22 cellular contexts compared by ENCODE assay signal in genomic region chr10:6220418-6221191, GRCh38. TPM values are rescaled to one million over a fixed set of nuclear protein-coding genes. Genes with fewer than 3 reads are reported as not detected.
DNase-seq lines count a peak whose midpoint lies in the region; ATAC-seq, FAIRE-seq and TF ChIP-seq lines count a peak whose summit lies in the region.
"Had no signal": no experiment of that assay in that cellular context is flagged by ENCODE, and none has a peak within 500 bp of the region (broad histone marks: within the 10 kb centered on the region; RNA-seq: fewer than 3 reads in every experiment).

No MANE protein-coding gene starts in this region.

- no peak for FAIRE-seq in GM12878 (lab: Jason Lieb, UNC)

- POLR2A ChIA-PET in GM12878 (lab: Charles Lee) = interaction anchor here (0.5 kb wide), 1 partner anchor 431 kb away, joined by 3 read pairs; no protein-coding TSS in a partner anchor

- H3K36me3 ChIP-seq in BLaER1 = peaks cover 83% of the 10 kb centered on the region
- peaks cover 98% of the 10 kb centered on the region for H3K36me3 ChIP-seq in DND-41 (ENCODE audit: insufficient read depth, low read length)
- H3K36me3 ChIP-seq in GM12878 (ENCODE audit: control insufficient read depth in 2 of 2, insufficient read depth in 2 of 2, low read length in 1 of 2) = peaks cover 19 to 51% of the 10 kb centered on the region in 2 experiments; a peak in 3 of 4 replicates
- peaks cover 0 to 99% of the 10 kb centered on the region in 2 donors for H3K36me3 ChIP-seq in gastroesophageal sphincter
- H3K36me3 ChIP-seq: ovary had no signal

- RAD21 ChIA-PET in GM12878 (lab: Charles Lee; ENCODE audit: unreplicated experiment) = no interaction called here

- 0 out of 3 replicates have a peak, but pooled peaks have one; percentile 29 for ATAC-seq in DND-41 (ENCODE audit: insufficient read depth, low read depth)
- ATAC-seq in GM12878 = no peak
- no peak for ATAC-seq in gastroesophageal sphincter
- ATAC-seq: activated CD4-positive, CD25-positive, alpha-beta regulatory T cell treated with anti-CD3 and anti-CD28 coated beads, Interleukin-2, amount 50 U/mL, for 24 hours; body of pancreas; mucosa of descending colon; sciatic nerve had no signal

- TF ChIP-seq POLR2A in GM12878 (IDR thresholded peaks at IDR 0.05; ENCODE audit: low read depth, low read length) (no peak), gastroesophageal sphincter (IDR thresholded peaks at IDR 0.05) (no peak)

- H3K27ac Mint-ChIP-seq in neural crest cell (ENCODE audit: unreplicated experiment) = peak overlapping the region; percentile 10

- H3K4me2 ChIP-seq in BLaER1 (peak overlapping the region; percentile 72), DND-41 (ENCODE audit: insufficient read depth, low read length) (no peak overlapping the region), GM12878 (ENCODE audit: control insufficient read depth, insufficient read depth) (no peak overlapping the region)

- no TSS peak for BruUV-seq in GM12878 (replicated peaks; lab: Mats Ljungman, UMichigan)

- H3K27ac ChIP-seq in BLaER1 (peak overlapping the region; percentile 58; the same call in 1 of the 2 replicates), DND-41 (ENCODE audit: low read length) (no peak overlapping the region), GM12878 (ENCODE audit: control insufficient read depth, insufficient read depth) (no peak overlapping the region), gastroesophageal sphincter (no peak overlapping the region)
- H3K27ac ChIP-seq: body of pancreas, ovary had no signal

- DNase-seq in DND-41 (no peak), GM12878 (ENCODE audit: low read depth, low spot score) (no peak), neural crest cell (ENCODE audit: low read depth, low spot score) (no peak), germinal center (ENCODE audit: low spot score) (no peak), glomerular visceral epithelial cell (ENCODE audit: extremely low spot score) (no peak), dermis blood vessel endothelial cell (no peak)
- DNase-seq: activated naive CD4-positive, alpha-beta T cell treated with Interleukin-2 at 50 U/mL for 16 hours; body of pancreas; DMS 273 treated with DMSO at 0.1 percent for 48 hours; foreskin melanocyte; GDM1; Kasumi-1; mucosa of descending colon; NCI-H1092 treated with DMSO at 0.1 percent for 48 hours; NCI-H2081 treated with DMSO at 0.1 percent for 48 hours; NCI-H510A; ovary; stimulated activated CD4-positive, alpha-beta T cell treated with anti-CD3 and anti-CD28 coated beads, Interleukin-1b, Interleukin-23, amount 100 ng/mL, for 48 hours had no signal

- CTCF ChIA-PET in GM12878 (lab: Yijun Ruan, JAX) = interaction anchor here (0.7 to 0.8 kb wide), 3 partner anchors 113 to 788 kb away, joined by 3 to 5 read pairs (median 3); no protein-coding TSS in a partner anchor

- SMC1A ChIA-PET in GM12878 (lab: Charles Lee; ENCODE audit: uncharacterized antibody, unreplicated experiment) = interaction anchor here (1.4 kb wide), 1 partner anchor 181 kb away, joined by 3 read pairs; no protein-coding TSS in a partner anchor

- no peak overlapping the region for H3K4me3 Mint-ChIP-seq in neural crest cell

- H4K20me1 ChIP-seq in BLaER1 = peaks cover 96% of the 10 kb centered on the region
- H4K20me1 ChIP-seq in DND-41 (ENCODE audit: insufficient read depth, low read length) = peaks cover 53% of the 10 kb centered on the region
- no peaks in the 10 kb centered on the region for H4K20me1 ChIP-seq in GM12878 (ENCODE audit: control insufficient read depth, insufficient read depth)

- H3K27me3 ChIP-seq in BLaER1 = no peaks in the 10 kb centered on the region
- no peaks in the 10 kb centered on the region for H3K27me3 ChIP-seq in DND-41 (ENCODE audit: insufficient read depth, low read length, poor library complexity)
- no peaks in the 10 kb centered on the region for H3K27me3 ChIP-seq in GM12878 (replicated peaks in 1 of 2; ENCODE audit: control insufficient read depth in 2 of 2, insufficient read depth in 2 of 2, low read length in 1 of 2)
- no peaks in the 10 kb centered on the region for H3K27me3 ChIP-seq in gastroesophageal sphincter
- H3K27me3 ChIP-seq: body of pancreas, ovary had no signal

- TF ChIP-seq RAD21 in GM12878 (IDR thresholded peaks at IDR 0.05; ENCODE audit: insufficient read depth, low read depth, low read length) = no peak

- in situ Hi-C loops in GM12878 (cut with MboI) = no loop called here

- H3K9me3 Mint-ChIP-seq in neural crest cell = no peaks in the 10 kb centered on the region

- 84% methylated on average over 32 of the region's 32 CpGs for WGBS in GM12878 (ENCODE audit: insufficient coverage, insufficient replicate concordance, low lambda C conversion rate, missing lambda C conversion rate)
- 94 to 100% methylated on average over 3 to 6 of the region's 32 CpGs for WGBS in gastroesophageal sphincter (ENCODE audit: low coverage in 1 of 2), 2 donors

- no peak overlapping the region; the same call in 1 of the 2 replicates for H3K9ac ChIP-seq in BLaER1
- no peak overlapping the region for H3K9ac ChIP-seq in DND-41 (ENCODE audit: low read depth, low read length)
- H3K9ac ChIP-seq in GM12878 (ENCODE audit: control insufficient read depth, insufficient read depth, low read length) = no peak overlapping the region

- H3K4me3 ChIP-seq in BLaER1 = no peak overlapping the region
- H3K4me3 ChIP-seq in DND-41 (ENCODE audit: low read depth in 1 of 2, low read length in 2 of 2) = no peak overlapping the region
- H3K4me3 ChIP-seq in GM12878 = no peak overlapping the region
- H3K4me3 ChIP-seq in gastroesophageal sphincter = no peak overlapping the region
- H3K4me3 ChIP-seq: body of pancreas, mucosa of descending colon, ovary had no signal

- H2AFZ ChIP-seq in DND-41 (ENCODE audit: low read depth, low read length) (no peak overlapping the region), GM12878 (ENCODE audit: control insufficient read depth, low read depth, low read length) (no peak overlapping the region)

- H3K79me2 ChIP-seq in DND-41 (ENCODE audit: insufficient read depth, low read length) (peaks cover 5% of the 10 kb centered on the region; the same call in 1 of the 2 replicates), GM12878 (ENCODE audit: control insufficient read depth, insufficient read depth, low read length) (no peaks in the 10 kb centered on the region)

- TF ChIP-seq CTCF in DND-41 (IDR thresholded peaks at IDR 0.05; ENCODE audit: borderline replicate concordance, extremely low read depth, low read length, poor library complexity, severe bottlenecking) = no peak
- TF ChIP-seq CTCF in GM12878 (IDR thresholded peaks at IDR 0.05 in 2 of 3, conservative IDR thresholded peaks at IDR 0.05 in 1 of 3; ENCODE audit: control insufficient read depth in 2 of 3, extremely low read depth in 1 of 3, insufficient read depth in 1 of 3, low read depth in 3 of 3, low read length in 3 of 3) = no peak
- TF ChIP-seq CTCF in neural crest cell (conservative IDR thresholded peaks at IDR 0.05) = no peak
- TF ChIP-seq CTCF in gastroesophageal sphincter (IDR thresholded peaks at IDR 0.05) = no peak

- H3K4me1 Mint-ChIP-seq in neural crest cell = no peaks in the 10 kb centered on the region

- H3K9me3 ChIP-seq in BLaER1 (no peaks in the 10 kb centered on the region), DND-41 (ENCODE audit: insufficient read depth, low read length, severe bottlenecking) (no peaks in the 10 kb centered on the region), GM12878 (replicated peaks; ENCODE audit: control insufficient read depth, insufficient read depth, low read length) (no peaks in the 10 kb centered on the region), gastroesophageal sphincter (no peaks in the 10 kb centered on the region)
- H3K9me3 ChIP-seq: body of pancreas, mucosa of descending colon, ovary had no signal

- intact Hi-C loops in GM12878 (cut with micrococcal nuclease; ENCODE audit: unreplicated experiment) = no loop called here

- H3K4me1 ChIP-seq in BLaER1 (peaks cover 78% of the 10 kb centered on the region), DND-41 (ENCODE audit: insufficient read depth, low read length) (no peaks in the 10 kb centered on the region), GM12878 (ENCODE audit: control insufficient read depth, insufficient read depth, low read length) (no peaks in the 10 kb centered on the region), gastroesophageal sphincter (no peaks in the 10 kb centered on the region)
- H3K4me1 ChIP-seq: body of pancreas had no signal

- no peak for TF ChIP-seq EP300 in GM12878 (IDR thresholded peaks at IDR 0.05; ENCODE audit: borderline replicate concordance in 1 of 2, control insufficient read depth in 1 of 2, low read depth in 2 of 2, low read length in 2 of 2)
- no peak for TF ChIP-seq EP300 in gastroesophageal sphincter (IDR thresholded peaks at IDR 0.05)

- no peaks in the 10 kb centered on the region for H3K27me3 Mint-ChIP-seq in neural crest cell (ENCODE audit: low read depth)

- H3K36me3 Mint-ChIP-seq in neural crest cell (ENCODE audit: low read depth) = peaks cover 13% of the 10 kb centered on the region

TF ChIP-seq in GM12878, 131 proteins besides CTCF, POLR2A, EP300 and RAD21 (continues in another document):
- no peak for TF ChIP-seq ZNF207 (IDR thresholded peaks at IDR 0.05; ENCODE audit: borderline replicate concordance)
- no peak for TF ChIP-seq NR2C2 (IDR thresholded peaks at IDR 0.05; ENCODE audit: borderline replicate concordance, control insufficient read depth, insufficient read length, low read depth)
- peak; percentile 62; the same call in 1 of the 2 replicates for TF ChIP-seq HDGF (IDR thresholded peaks at IDR 0.05)
- no peak for TF ChIP-seq CHD4 (IDR thresholded peaks at IDR 0.05)
- TF ChIP-seq RAD51 (IDR thresholded peaks at IDR 0.05) = no peak

RNA-seq across cellular contexts. Expression of gene PFKFB3, which starts 17.9 kb away (rescaled TPM):
- total RNA-seq in GM12878 (2013; cell fraction: nucleolus; rRNA removed) = 217 and 258 TPM in 2 replicates
- total RNA-seq in GM12878 (2014; rRNA removed) = 13.0 and 14.7 TPM in 2 replicates
- total RNA-seq in GM12878 (2014; rRNA removed; fragmentation: Illumina TruSeq; extraction: Trizol) = 7.9 and 8.1 TPM in 2 replicates
- total RNA-seq in GM12878 (2021) = 23.5 and 26.8 TPM in 2 replicates
- 6.9 TPM for polyA plus RNA-seq in GM12878 (2011; ENCODE audit: low read depth)
- 21.8 and 46.7 TPM in 2 replicates for polyA plus RNA-seq in GM12878 (2011; rRNA removed)
- polyA plus RNA-seq in GM12878 (2011; cell fraction: cytosol; rRNA removed) = 38.7 and 47.0 TPM in 2 replicates
- 115 and 127 TPM in 2 replicates for polyA plus RNA-seq in GM12878 (2011; cell fraction: nucleus; rRNA removed)
- polyA plus RNA-seq in GM12878 (2012) = 14.6 and 20.5 TPM in 2 replicates
- 10.2 and 14.2 TPM in 2 replicates for polyA plus RNA-seq in GM12878 (2014; fragmentation: Illumina TruSeq; extraction: Trizol)
- polyA plus RNA-seq in GM12878 (2014; fragmentation: Nextera tagmentation; extraction: Ambion mirVana) = 1 to 10 TPM; 1.6 to 2.6 TPM
- 13.3 and 14.6 TPM in 2 replicates for polyA plus RNA-seq in GM12878 (2014; rRNA removed)
- polyA plus RNA-seq in GM12878 (2016; fragmentation: Nextera tagmentation; extraction: Ambion mirVana) = 10 to 100 TPM; 18.8 to 19.4 TPM
- 48.5 and 62.2 TPM in 2 replicates for polyA minus RNA-seq in GM12878 (2011; rRNA and poly(A)+ RNA removed)
- 12.2 and 18.8 TPM in 2 replicates for polyA minus RNA-seq in GM12878 (2011; cell fraction: cytosol; rRNA and poly(A)+ RNA removed)
- polyA minus RNA-seq in GM12878 (2011; cell fraction: nucleus; rRNA and poly(A)+ RNA removed) = 57.4 and 65.9 TPM in 2 replicates
- total RNA-seq in neural crest cell = 36.7 and 39.3 TPM in 2 replicates
- 10 to 100 TPM; 29.6 to 78.3 (median 38.4) TPM for total RNA-seq in gastroesophageal sphincter
- 30.1 and 35.3 TPM in 2 replicates for total RNA-seq in dermis blood vessel endothelial cell
